In genomic region chr6:152952045-152952444, GRCh38 we compare ENCODE assay signal across 18 cellular contexts. TPM values are rescaled to one million over a fixed set of nuclear protein-coding genes. Genes with fewer than 3 reads are reported as not detected.
A peak's percentile ranks its signal among the peaks of the same experiment; 100 is the strongest.
DNase-seq lines count a peak whose midpoint lies in the region; FAIRE-seq and TF ChIP-seq lines count a peak whose summit lies in the region.
"Had no signal": no experiment of that assay in that cellular context is flagged by ENCODE, and none has a peak within 500 bp of the region (broad histone marks: within the 10 kb centered on the region; RNA-seq: fewer than 3 reads in every experiment).

No MANE protein-coding gene starts in this region.

- TF ChIP-seq CTCF in astrocyte of the cerebellum (IDR thresholded peaks at IDR 0.05; ENCODE audit: low read depth, low read length, missing control alignments): no peak
- no peak for TF ChIP-seq CTCF in GM13977 (IDR thresholded peaks at IDR 0.05; ENCODE audit: extremely low read depth, insufficient read depth, missing control alignments)

- H3K4me3 ChIP-seq in astrocyte of the cerebellum (ENCODE audit: low read depth, low read length): no peak overlapping the region
- H3K4me3 ChIP-seq: right atrium auricular region, vagina had no signal

- in situ Hi-C loops in astrocyte of the cerebellum (cut with HindIII; ENCODE audit: low sequenced_read_pairs) (loop anchor here (5.0 kb wide), 1 partner anchor 90 kb away; no protein-coding TSS in a partner anchor), GM13977 (cut with MboI; ENCODE audit: low pct_unique_long_range_greater_than_20kb, low sequenced_read_pairs, unreplicated experiment) (no loop called here)

- DNase-seq in Daoy (ENCODE audit: low read depth) (peak; percentile 72), HTR-8/SVneo (ENCODE audit: insufficient read length, low spot score) (peak; percentile 27), astrocyte of the cerebellum (ENCODE audit: low read depth) (peak; percentile 9), iris pigment epithelial cell (ENCODE audit: low read depth) (peak; percentile 66), NCI-H345 (lab: John Stamatoyannopoulos, UW) (no peak), NCI-H748 (lab: John Stamatoyannopoulos, UW; ENCODE audit: unreplicated experiment) (no peak), GM13977 (ENCODE audit: low spot score) (no peak), NCI-H2227 (lab: John Stamatoyannopoulos, UW; ENCODE audit: unreplicated experiment) (no peak)
- DNase-seq: activated CD4-positive, CD25-positive, alpha-beta regulatory T cell; BE2C; DMS53; endodermal cell; Kasumi-1; left ventricle myocardium superior; NCI-H2081; stimulated activated CD4-positive, alpha-beta T cell treated with anti-CD3 and anti-CD28 coated beads, Interleukin-4, amount 100 ng/mL, for 1 hour had no signal

- no peak for FAIRE-seq in HTR-8/SVneo (lab: Jason Lieb, UNC)

RNA-seq across cellular contexts. Expression of gene FBXO5, which starts 30.8 kb away (rescaled TPM):
- 64.4 and 80.4 TPM in 2 replicates for total RNA-seq in Daoy (2014; rRNA removed; shearing (Covaris generic))

RNA-seq across cellular contexts. Expression of gene MTRF1L, which starts 50.5 kb away (rescaled TPM):
- total RNA-seq in Daoy (2014; rRNA removed; shearing (Covaris generic)): 23.5 and 29.3 TPM in 2 replicates

Comparison
In these comparisons a context has a peak if more than half of its experiments do, and no peak if none do; other contexts are left out.
1. DNase-seq: peak in Daoy (single experiment), HTR-8/SVneo (single experiment), astrocyte of the cerebellum (single experiment) and iris pigment epithelial cell (single experiment); none in NCI-H345 (single experiment), NCI-H748 (single experiment), GM13977 (single experiment) and NCI-H2227 (single experiment).